Comparison of ENCODE assay signal across 8 cellular contexts in the genomic region with DNA sequence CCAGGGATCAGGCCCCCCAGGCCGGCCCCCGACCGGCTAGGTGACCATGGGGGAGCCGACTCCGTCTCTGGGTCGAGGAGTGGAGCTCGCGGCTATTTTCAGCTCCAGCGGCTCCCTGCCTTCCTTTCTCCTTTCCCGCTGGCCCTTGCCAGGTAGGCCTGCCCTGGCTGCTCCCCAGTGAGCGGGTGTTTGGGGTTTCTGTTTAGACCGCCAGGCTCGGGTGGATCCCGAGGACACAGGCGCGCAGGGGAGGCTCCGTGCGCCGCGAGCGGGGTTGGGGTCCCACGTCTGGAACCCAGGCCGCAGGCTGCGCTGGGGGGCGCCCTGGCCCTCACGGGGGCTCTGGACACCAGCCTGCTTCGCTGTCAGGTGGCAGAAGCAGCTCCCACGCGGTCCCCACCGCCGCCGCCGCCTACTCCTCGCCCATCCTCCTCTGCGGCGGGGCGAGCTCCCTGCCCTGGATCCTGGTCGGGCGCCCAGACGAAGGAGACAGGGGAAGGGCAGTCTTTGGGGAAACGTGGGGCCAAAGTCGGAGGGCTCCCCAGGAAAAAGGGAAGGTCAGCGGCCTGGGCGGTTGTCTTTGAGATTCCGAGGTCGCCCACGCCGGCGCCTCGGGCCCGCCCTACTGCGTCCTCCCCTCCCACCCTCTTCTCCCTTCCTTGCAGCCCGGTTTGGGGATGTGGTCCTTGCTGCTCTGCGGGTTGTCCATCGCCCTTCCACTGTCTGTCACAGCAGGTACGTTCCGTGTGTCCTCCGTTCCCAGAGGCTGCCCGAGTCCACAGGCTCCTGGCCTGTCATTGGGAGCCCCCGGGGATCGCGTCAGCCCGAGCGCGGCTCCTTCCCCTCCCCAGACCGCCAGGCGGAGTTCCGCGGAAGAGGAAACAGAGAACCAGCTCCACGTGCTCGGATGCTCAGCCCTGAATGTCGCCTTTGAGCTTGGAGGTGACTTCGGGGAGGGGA. TPM values are rescaled to one million over a fixed set of nuclear protein-coding genes. Genes with fewer than 3 reads are reported as not detected.
DNase-seq lines count a peak whose midpoint lies in the region; ATAC-seq and TF ChIP-seq lines count a peak whose summit lies in the region.

No MANE protein-coding gene starts in this region.

- no peaks in the 10 kb centered on the region for H3K36me3 Mint-ChIP-seq in CD4-positive, CD25-positive, alpha-beta regulatory T cell
- H3K36me3 Mint-ChIP-seq in chondrocyte (ENCODE audit: low read depth): no peaks in the 10 kb centered on the region

- peaks cover 10 to 28% (median 19%) of the 10 kb centered on the region in 4 donors for H3K4me1 Mint-ChIP-seq in CD4-positive, CD25-positive, alpha-beta regulatory T cell
- peaks cover 8% of the 10 kb centered on the region for H3K4me1 Mint-ChIP-seq in chondrocyte (ENCODE audit: low read depth)

- H3K27me3 Mint-ChIP-seq in CD4-positive, CD25-positive, alpha-beta regulatory T cell: peaks cover 8% of the 10 kb centered on the region
- H3K27me3 Mint-ChIP-seq in chondrocyte (ENCODE audit: low read depth): peaks cover 3% of the 10 kb centered on the region

- POLR2A ChIA-PET in HEK293T (lab: Yijun Ruan, JAX): no interaction called here

- H3K36me3 ChIP-seq in CD4-positive, CD25-positive, alpha-beta regulatory T cell (ENCODE audit: control insufficient read depth, insufficient read depth, low read length): no peaks in the 10 kb centered on the region
- no peaks in the 10 kb centered on the region for H3K36me3 ChIP-seq in right lobe of liver

- no peaks in the 10 kb centered on the region for H3K9me3 Mint-ChIP-seq in CD4-positive, CD25-positive, alpha-beta regulatory T cell
- H3K9me3 Mint-ChIP-seq in chondrocyte (ENCODE audit: low read depth): no peaks in the 10 kb centered on the region

- peak overlapping the region; percentile 34 for H3K4me3 ChIP-seq in CD4-positive, CD25-positive, alpha-beta regulatory T cell (ENCODE audit: low read depth, low read length)
- peak overlapping the region; percentile 39 to 63 (median 59) for H3K4me3 ChIP-seq in right lobe of liver

- peak overlapping the region; percentile 63 to 96 (median 84) for H3K4me3 Mint-ChIP-seq in CD4-positive, CD25-positive, alpha-beta regulatory T cell
- peak overlapping the region; percentile 78 for H3K4me3 Mint-ChIP-seq in chondrocyte (ENCODE audit: unreplicated experiment)

- peak; percentile 74 to 80 for ATAC-seq in CD4-positive, CD25-positive, alpha-beta regulatory T cell (ENCODE audit: low read depth in 2 of 2)
- peak; percentile 69 to 81 (median 78) for ATAC-seq in right lobe of liver

- TF ChIP-seq POLR2A in right lobe of liver (IDR thresholded peaks at IDR 0.05): no peak

- no peak overlapping the region for H3K27ac ChIP-seq in CD4-positive, CD25-positive, alpha-beta regulatory T cell (ENCODE audit: insufficient read depth, low read length, poor library complexity, severe bottlenecking)
- H3K27ac ChIP-seq in right lobe of liver: peak overlapping the region; percentile 59 to 77 (median 69)

- TF ChIP-seq CTCF in chondrocyte (IDR thresholded peaks at IDR 0.05): peak; percentile 58
- peak; percentile 12 to 38 (median 18) for TF ChIP-seq CTCF in right lobe of liver (IDR thresholded peaks at IDR 0.05)

- CTCF ChIA-PET in HEK293T (lab: Yijun Ruan, JAX): interaction anchor here (1.0 kb wide), 1 partner anchor 54 kb away, joined by 3 read pairs; no protein-coding TSS in a partner anchor

- peaks cover 14% of the 10 kb centered on the region for H3K4me1 ChIP-seq in CD4-positive, CD25-positive, alpha-beta regulatory T cell (ENCODE audit: control insufficient read depth, insufficient read depth, low read length, poor library complexity, severe bottlenecking)
- H3K4me1 ChIP-seq in right lobe of liver: peaks cover 0 to 13% (median 2%) of the 10 kb centered on the region in 4 donors

- peak overlapping the region in 1 of 3 donors; percentile 26 for H3K27ac Mint-ChIP-seq in CD4-positive, CD25-positive, alpha-beta regulatory T cell
- H3K27ac Mint-ChIP-seq in chondrocyte (ENCODE audit: unreplicated experiment): no peak overlapping the region

- H3K9me3 ChIP-seq in CD4-positive, CD25-positive, alpha-beta regulatory T cell (ENCODE audit: control insufficient read depth in 2 of 2, low read length in 2 of 2): no peaks in the 10 kb centered on the region
- H3K9me3 ChIP-seq in right lobe of liver: no peaks in the 10 kb centered on the region

- intact Hi-C loops in right lobe of liver (cut with DNase I): loop anchor here in 1 of 2 donors (10.0 kb wide), 1 partner anchor 47 kb away; no protein-coding TSS in a partner anchor

- no peaks in the 10 kb centered on the region for H3K27me3 ChIP-seq in CD4-positive, CD25-positive, alpha-beta regulatory T cell (ENCODE audit: control insufficient read depth, insufficient read depth, low read length)
- no peaks in the 10 kb centered on the region for H3K27me3 ChIP-seq in right lobe of liver

- WGBS in right lobe of liver (ENCODE audit: insufficient coverage, low coverage, low lambda C conversion rate, missing lambda C conversion rate): 1% methylated on average over 18 of the region's 73 CpGs

- DNase-seq in CD4-positive, CD25-positive, alpha-beta regulatory T cell: peak; percentile 4 to 57 (median 20)
- DNase-seq in activated CD4-positive, CD25-positive, alpha-beta regulatory T cell (lab: John Stamatoyannopoulos, UW): peak in 3 of 4 experiments; percentile 8 to 27 (median 17)
- DNase-seq in chondrocyte (ENCODE audit: low spot score): no peak
- peak; percentile 68 to 73 (median 71) for DNase-seq in right lobe of liver
- peak; percentile 61 for DNase-seq in stimulated activated CD4-positive, alpha-beta T cell treated with anti-CD3 and anti-CD28 coated beads, Interleukin-1b, Interleukin-23, amount 100 ng/mL, for 48 hours
- DNase-seq in HEK293T (ENCODE audit: extremely low spot score): no peak
- no peak for DNase-seq in T1000 (lab: John Stamatoyannopoulos, UW)
- no peak for DNase-seq in NCI-H2171 (lab: John Stamatoyannopoulos, UW)

TF ChIP-seq in HEK293T, 16 proteins besides CTCF, POLR2A, EP300 and RAD21:
- TF ChIP-seq FOXA1 (IDR thresholded peaks at IDR 0.05) (no peak), ARNT (IDR thresholded peaks at IDR 0.05) (no peak), NFRKB (IDR thresholded peaks at IDR 0.05) (no peak), HDGF (IDR thresholded peaks at IDR 0.05; ENCODE audit: borderline replicate concordance) (no peak), ZNF384 (IDR thresholded peaks at IDR 0.05) (no peak), FOXK2 (IDR thresholded peaks at IDR 0.05) (no peak), TARDBP (IDR thresholded peaks at IDR 0.05) (no peak), CTBP1 (IDR thresholded peaks at IDR 0.05; ENCODE audit: borderline replicate concordance) (no peak), ELF4 (IDR thresholded peaks at IDR 0.05) (no peak), SUZ12 (IDR thresholded peaks at IDR 0.05) (no peak), L3MBTL2 (conservative IDR thresholded peaks at IDR 0.05) (no peak), BHLHE40 (IDR thresholded peaks at IDR 0.05; ENCODE audit: borderline replicate concordance) (no peak), LEF1 (IDR thresholded peaks at IDR 0.05; ENCODE audit: borderline replicate concordance) (no peak), FOXM1 (IDR thresholded peaks at IDR 0.05; ENCODE audit: borderline replicate concordance) (no peak), SP1 (IDR thresholded peaks at IDR 0.05) (no peak)
- TF ChIP-seq, protein P1, sequence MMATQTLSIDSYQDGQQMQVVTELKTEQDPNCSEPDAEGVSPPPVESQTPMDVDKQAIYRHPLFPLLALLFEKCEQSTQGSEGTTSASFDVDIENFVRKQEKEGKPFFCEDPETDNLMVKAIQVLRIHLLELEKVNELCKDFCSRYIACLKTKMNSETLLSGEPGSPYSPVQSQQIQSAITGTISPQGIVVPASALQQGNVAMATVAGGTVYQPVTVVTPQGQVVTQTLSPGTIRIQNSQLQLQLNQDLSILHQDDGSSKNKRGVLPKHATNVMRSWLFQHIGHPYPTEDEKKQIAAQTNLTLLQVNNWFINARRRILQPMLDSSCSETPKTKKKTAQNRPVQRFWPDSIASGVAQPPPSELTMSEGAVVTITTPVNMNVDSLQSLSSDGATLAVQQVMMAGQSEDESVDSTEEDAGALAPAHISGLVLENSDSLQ (IDR thresholded peaks at IDR 0.05): no peak
TF ChIP-seq in HEK293T: peak in this region for 0.

RNA-seq across cellular contexts. Expression of a gene that starts 0.6 kb away (rescaled TPM):
- total RNA-seq in CD4-positive, CD25-positive, alpha-beta regulatory T cell: not detected
- not detected for polyA plus RNA-seq in CD4-positive, CD25-positive, alpha-beta regulatory T cell
- total RNA-seq in chondrocyte (0.07 to 0.46 TPM in 2 of 3 replicates, not detected in the other), right lobe of liver (1 to 10 TPM; 1.2 to 3.1 (median 2.3) TPM)

RNA-seq across cellular contexts. Expression of a gene that starts 44.9 kb away (rescaled TPM):
- total RNA-seq in CD4-positive, CD25-positive, alpha-beta regulatory T cell: 11.7 TPM
- 1 to 10 TPM; 2.0 to 5.6 (median 3.7) TPM for polyA plus RNA-seq in CD4-positive, CD25-positive, alpha-beta regulatory T cell
- total RNA-seq in chondrocyte (22.0 to 53.7 TPM (median 22.9 TPM) in 3 replicates), right lobe of liver (10 to 100 TPM; 40.8 to 67.6 (median 52.2) TPM)

Comparison
In these comparisons a context has a peak if more than half of its experiments do, and no peak if none do; other contexts are left out.
1. DNase-seq: peak in CD4-positive, CD25-positive, alpha-beta regulatory T cell (3 of 3), activated CD4-positive, CD25-positive, alpha-beta regulatory T cell (3 of 4), right lobe of liver (3 of 3) and stimulated activated CD4-positive, alpha-beta T cell treated with anti-CD3 and anti-CD28 coated beads, Interleukin-1b, Interleukin-23, amount 100 ng/mL, for 48 hours (single experiment); none in chondrocyte (single experiment), HEK293T (single experiment), T1000 (single experiment) and NCI-H2171 (single experiment).